ENCODE assay signal across 8 cellular contexts in genomic region chr6:33297406-33297955, GRCh38. TPM values are rescaled to one million over a fixed set of nuclear protein-coding genes. Genes with fewer than 3 reads are reported as not detected.
A peak's percentile ranks its signal among the peaks of the same experiment; 100 is the strongest.
DNase-seq lines count a peak whose midpoint lies in the region; ATAC-seq, FAIRE-seq and TF ChIP-seq lines count a peak whose summit lies in the region.

No MANE protein-coding gene starts in this region.

- H4K20me1 ChIP-seq in KMS-11 (ENCODE audit: insufficient read depth) (no peaks in the 10 kb centered on the region), HepG2 (ENCODE audit: insufficient read depth, low read length) (no peaks in the 10 kb centered on the region)

- intact Hi-C loops in HepG2 (cut with micrococcal nuclease; ENCODE audit: unreplicated experiment) = no loop called here

- ATAC-seq in HepG2 (peak; percentile 45), HG02884 (IDR thresholded peaks at IDR 0.05; ENCODE audit: unreplicated experiment) (no peak)

- FAIRE-seq in HepG2 (lab: Jason Lieb, UNC) = no peak

- TF ChIP-seq CTCF in KMS-11 (conservative IDR thresholded peaks at IDR 0.05; ENCODE audit: low read depth, low read length) = no peak
- TF ChIP-seq CTCF in HepG2 (CRISPR knock-in tag; IDR thresholded peaks at IDR 0.05) = no peak

- in situ Hi-C loops in T47D (cut with HindIII; ENCODE audit: low pct_unique_long_range_greater_than_20kb, low sequenced_read_pairs) = no loop called here
- in situ Hi-C loops in HepG2 (cut with HindIII; ENCODE audit: extremely low pct_ligation_motif_present, low pct_unique_long_range_greater_than_20kb) = loop anchor here (5.0 to 25.0 kb wide), 2 partner anchors 95 to 115 kb away; partner anchors contain the start of genes CUTA, HSD17B8, PHF1 and RXRB

- no peak for TF ChIP-seq RAD21 in HepG2 (CRISPR knock-in tag; IDR thresholded peaks at IDR 0.05)

- no peak for TF ChIP-seq POLR2A in HepG2 (IDR thresholded peaks at IDR 0.05; ENCODE audit: insufficient read depth in 1 of 2, low read depth in 2 of 2, low read length in 2 of 2)

- H3K79me2 ChIP-seq in KMS-11 (ENCODE audit: insufficient read depth, low read depth) = no peaks in the 10 kb centered on the region
- peaks cover 12% of the 10 kb centered on the region for H3K79me2 ChIP-seq in HepG2 (ENCODE audit: insufficient read depth, low read length)

- peak overlapping the region; percentile 68 for H3K4me2 ChIP-seq in KMS-11
- peak overlapping the region; percentile 92 for H3K4me2 ChIP-seq in HepG2 (ENCODE audit: low read depth, low read length)

- 8% methylated on average over 10 of the region's 16 CpGs for WGBS in HepG2 (ENCODE audit: low lambda C conversion rate)
- 16% methylated on average over 16 of the region's 16 CpGs for WGBS in thymus

- no peaks in the 10 kb centered on the region for H3K9me3 ChIP-seq in CD8-positive, alpha-beta memory T cell (ENCODE audit: low read length)
- no peaks in the 10 kb centered on the region for H3K9me3 ChIP-seq in HepG2 (ENCODE audit: low read length)
- no peaks in the 10 kb centered on the region for H3K9me3 ChIP-seq in thymus (ENCODE audit: control insufficient read depth)

- H3K27me3 ChIP-seq in CD8-positive, alpha-beta memory T cell (ENCODE audit: insufficient read depth, low read length, poor library complexity, severe bottlenecking) = no peaks in the 10 kb centered on the region
- H3K27me3 ChIP-seq in KMS-11 (ENCODE audit: insufficient read depth, low read depth) = no peaks in the 10 kb centered on the region
- H3K27me3 ChIP-seq in HepG2 (ENCODE audit: control insufficient read depth in 1 of 2, insufficient read depth in 2 of 2, low read length in 2 of 2) = no peaks in the 10 kb centered on the region; a peak in 1 of 5 replicates
- H3K27me3 ChIP-seq in thymus (ENCODE audit: control insufficient read depth, insufficient read depth) = no peaks in the 10 kb centered on the region

- peak overlapping the region; percentile 52 to 99 (median 98) for H3K4me3 Mint-ChIP-seq in CD8-positive, alpha-beta memory T cell

- H3K4me1 ChIP-seq in CD8-positive, alpha-beta memory T cell (ENCODE audit: insufficient read depth, low read length) = peaks cover 11% of the 10 kb centered on the region
- peaks cover 13% of the 10 kb centered on the region for H3K4me1 ChIP-seq in KMS-11 (ENCODE audit: low read depth, poor library complexity, severe bottlenecking)
- peaks cover 27% of the 10 kb centered on the region for H3K4me1 ChIP-seq in HepG2 (ENCODE audit: insufficient read depth, low read length)
- peaks cover 14% of the 10 kb centered on the region for H3K4me1 ChIP-seq in thymus (ENCODE audit: control insufficient read depth, insufficient read depth, low read length)

- peak overlapping the region; percentile 54 to 96 (median 85) for H3K27ac Mint-ChIP-seq in CD8-positive, alpha-beta memory T cell

- peaks cover 0 to 73% (median 11%) of the 10 kb centered on the region in 3 donors for H3K36me3 Mint-ChIP-seq in CD8-positive, alpha-beta memory T cell

- peak overlapping the region; percentile 54 for H3K27ac ChIP-seq in CD8-positive, alpha-beta memory T cell (ENCODE audit: low read depth, low read length)
- H3K27ac ChIP-seq in KMS-11 (no peak overlapping the region; the same call in 1 of the 2 replicates), HepG2 (ENCODE audit: extremely low read length, insufficient read depth, low read length) (peak overlapping the region; percentile 93), thymus (ENCODE audit: low read depth) (peak overlapping the region; percentile 99)

- H2AFZ ChIP-seq in KMS-11 (ENCODE audit: low read depth) = no peak overlapping the region
- H2AFZ ChIP-seq in HepG2 (ENCODE audit: low read length) = no peak overlapping the region

- H3K27me3 Mint-ChIP-seq in CD8-positive, alpha-beta memory T cell = peaks cover 0 to 5% of the 10 kb centered on the region in 2 donors

- CTCF ChIA-PET in CD8-positive, alpha-beta memory T cell (lab: Charles Lee) = interaction anchor here (1.6 to 4.2 kb wide), 2 partner anchors 20 to 26 kb away, joined by 4 to 33 read pairs; partner anchors contain the start of genes B3GALT4, RPS18 and VPS52
- CTCF ChIA-PET in HepG2 (lab: Yijun Ruan, JAX; ENCODE audit: low intra/inter-chr PET ratio, low total read pairs) = interaction anchor here (1.2 to 3.3 kb wide), 3 partner anchors 8 to 94 kb away, joined by 3 to 52 read pairs (median 3); partner anchors contain the start of genes KIFC1, PFDN6 and WDR46

- TF ChIP-seq EP300 in HepG2 (IDR thresholded peaks at IDR 0.05; ENCODE audit: low read depth in 2 of 2, low read length in 2 of 2) (no peak), HepG2 (CRISPR knock-in tag; IDR thresholded peaks at IDR 0.05; ENCODE audit: borderline replicate concordance) (no peak)

- POLR2A ChIA-PET in CD8-positive, alpha-beta memory T cell (lab: Charles Lee) = interaction anchor here (0.8 to 2.7 kb wide), 4 partner anchors 19 to 26 kb away, joined by 3 to 22 read pairs (median 5); partner anchors contain the start of genes B3GALT4, RPS18 and VPS52
- POLR2A ChIA-PET in HepG2 (lab: Yijun Ruan, JAX) = interaction anchor here (1.1 to 3.3 kb wide), 11 partner anchors 9 to 325 kb away, joined by 3 to 40 read pairs (median 8); partner anchors contain the start of genes B3GALT4, HSD17B8, PFDN6 and RPS18

- H3K4me1 Mint-ChIP-seq in CD8-positive, alpha-beta memory T cell = peaks cover 31 to 44% (median 31%) of the 10 kb centered on the region in 3 donors

- no peak for DNase-seq in CD8-positive, alpha-beta memory T cell
- DNase-seq in T47D (ENCODE audit: low read depth in 1 of 2, low spot score in 1 of 2) (peak; percentile 81 to 94), HepG2 (ENCODE audit: low spot score) (no peak), dedifferentiated amniotic fluid mesenchymal stem cell (ENCODE audit: extremely low spot score) (no peak), DMS114 treated with DMSO at 0.1 percent for 48 hours (lab: John Stamatoyannopoulos, UW; ENCODE audit: unreplicated experiment) (no peak)

- H3K4me3 ChIP-seq in CD8-positive, alpha-beta memory T cell (ENCODE audit: low read length) = no peak overlapping the region
- H3K4me3 ChIP-seq in KMS-11 (IDR thresholded peaks at IDR 0.05; ENCODE audit: insufficient read depth, low read depth, low read length) (no peak overlapping the region), HepG2 (replicated peaks in 1 of 3; ENCODE audit: insufficient read depth in 1 of 3, low read depth in 2 of 3, low read length in 3 of 3) (peak overlapping the region; percentile 75 to 88 (median 79)), thymus (ENCODE audit: low read length) (peak overlapping the region; percentile 98)

- H3K9ac ChIP-seq in KMS-11 (no peak overlapping the region; the same call in 1 of the 2 replicates), HepG2 (ENCODE audit: insufficient read depth, low read depth, low read length) (peak overlapping the region; percentile 58)

- H3K9me3 Mint-ChIP-seq in CD8-positive, alpha-beta memory T cell = no peaks in the 10 kb centered on the region

- BruUV-seq in HepG2 (replicated peaks; lab: Mats Ljungman, UMichigan) = no TSS peak

- H3K36me3 ChIP-seq in CD8-positive, alpha-beta memory T cell (ENCODE audit: insufficient read depth, low read length) = peaks cover 16% of the 10 kb centered on the region
- H3K36me3 ChIP-seq in KMS-11 (ENCODE audit: insufficient read depth) (no peaks in the 10 kb centered on the region), HepG2 (replicated peaks in 1 of 2; ENCODE audit: control insufficient read depth in 1 of 2, insufficient read depth in 2 of 2, low read length in 2 of 2) (peaks cover 5 to 12% of the 10 kb centered on the region in 2 experiments; a peak in 3 of 5 replicates), thymus (ENCODE audit: control insufficient read depth, insufficient read depth) (peaks cover 52% of the 10 kb centered on the region)

RNA-seq across cellular contexts. Expression of gene RGL2, which starts 1.3 kb away (rescaled TPM):
- 10 to 100 TPM; 20.5 to 22.9 TPM for total RNA-seq in CD8-positive, alpha-beta memory T cell
- 10.4 TPM for polyA plus RNA-seq in CD8-positive, alpha-beta memory T cell
- total RNA-seq in HepG2 (2016; rRNA removed; fragmentation: Illumina TruSeq; extraction: Trizol) = 16.5 and 22.9 TPM in 2 replicates
- 5.6 and 5.8 TPM in 2 replicates for total RNA-seq in HepG2 (2016; cell fraction: cytosol; rRNA removed; fragmentation: Illumina TruSeq; extraction: Trizol; ENCODE audit: low read depth)
- total RNA-seq in HepG2 (2016; cell fraction: insoluble cytoplasmic fraction; rRNA removed; fragmentation: Illumina TruSeq; extraction: Trizol) = 14.4 and 22.0 TPM in 2 replicates
- 14.1 and 14.8 TPM in 2 replicates for total RNA-seq in HepG2 (2016; cell fraction: membrane; rRNA removed; fragmentation: Illumina TruSeq; extraction: Trizol)
- 21.1 and 24.8 TPM in 2 replicates for total RNA-seq in HepG2 (2016; cell fraction: nucleus; rRNA removed; fragmentation: Illumina TruSeq; extraction: Trizol)
- polyA plus RNA-seq in HepG2 (2011; rRNA removed) = 47.4 and 55.8 TPM in 2 replicates
- 24.1 and 32.5 TPM in 2 replicates for polyA plus RNA-seq in HepG2 (2011; cell fraction: cytosol; rRNA removed)
- 260 and 280 TPM in 2 replicates for polyA plus RNA-seq in HepG2 (2011; cell fraction: nucleus; rRNA removed)
- 33.1 and 35.4 TPM in 2 replicates for polyA plus RNA-seq in HepG2 (2012)
- 4.2 and 4.6 TPM in 2 replicates for polyA plus RNA-seq in HepG2 (2016; cell fraction: cytosol; fragmentation: Illumina TruSeq; extraction: Trizol; ENCODE audit: low read depth)
- 12.1 and 14.6 TPM in 2 replicates for polyA plus RNA-seq in HepG2 (2016; cell fraction: insoluble cytoplasmic fraction; fragmentation: Illumina TruSeq; extraction: Trizol; ENCODE audit: low read depth)
- polyA plus RNA-seq in HepG2 (2016; cell fraction: membrane; fragmentation: Illumina TruSeq; extraction: Trizol; ENCODE audit: low read depth) = 9.4 and 10.4 TPM in 2 replicates
- 53.5 and 54.5 TPM in 2 replicates for polyA plus RNA-seq in HepG2 (2016; cell fraction: nucleus; fragmentation: Illumina TruSeq; extraction: Trizol; ENCODE audit: insufficient read depth, low read depth)
- 47.5 and 84.0 TPM in 2 replicates for polyA minus RNA-seq in HepG2 (2011; rRNA and poly(A)+ RNA removed; ENCODE audit: low replicate concordance)
- polyA minus RNA-seq in HepG2 (2011; cell fraction: cytosol; rRNA and poly(A)+ RNA removed) = 16.0 and 18.0 TPM in 2 replicates
- polyA minus RNA-seq in HepG2 (2011; cell fraction: nucleus; rRNA and poly(A)+ RNA removed) = 45.7 and 51.1 TPM in 2 replicates
- 120 TPM for polyA plus RNA-seq in thymus

RNA-seq across cellular contexts. Expression of gene PFDN6, which starts 8.1 kb away (rescaled TPM):
- 100 to 1,000 TPM; 118 to 119 TPM for total RNA-seq in CD8-positive, alpha-beta memory T cell
- polyA plus RNA-seq in CD8-positive, alpha-beta memory T cell = 37.4 TPM
- total RNA-seq in HepG2 (2016; rRNA removed; fragmentation: Illumina TruSeq; extraction: Trizol) = 87.0 and 118 TPM in 2 replicates
- 21.9 and 25.1 TPM in 2 replicates for total RNA-seq in HepG2 (2016; cell fraction: cytosol; rRNA removed; fragmentation: Illumina TruSeq; extraction: Trizol; ENCODE audit: low read depth)
- total RNA-seq in HepG2 (2016; cell fraction: insoluble cytoplasmic fraction; rRNA removed; fragmentation: Illumina TruSeq; extraction: Trizol) = 97.0 and 123 TPM in 2 replicates
- total RNA-seq in HepG2 (2016; cell fraction: membrane; rRNA removed; fragmentation: Illumina TruSeq; extraction: Trizol) = 19.5 and 24.7 TPM in 2 replicates
- 35.5 and 41.4 TPM in 2 replicates for total RNA-seq in HepG2 (2016; cell fraction: nucleus; rRNA removed; fragmentation: Illumina TruSeq; extraction: Trizol)
- polyA plus RNA-seq in HepG2 (2011; rRNA removed) (75.5 and 92.2 TPM in 2 replicates), thymus (171 TPM)
- 41.4 and 48.4 TPM in 2 replicates for polyA plus RNA-seq in HepG2 (2011; cell fraction: cytosol; rRNA removed)
- 65.1 and 96.7 TPM in 2 replicates for polyA plus RNA-seq in HepG2 (2011; cell fraction: nucleus; rRNA removed)
- polyA plus RNA-seq in HepG2 (2012) = 78.6 and 94.5 TPM in 2 replicates
- polyA plus RNA-seq in HepG2 (2016; cell fraction: cytosol; fragmentation: Illumina TruSeq; extraction: Trizol; ENCODE audit: low read depth) = 20.6 and 21.5 TPM in 2 replicates
- polyA plus RNA-seq in HepG2 (2016; cell fraction: insoluble cytoplasmic fraction; fragmentation: Illumina TruSeq; extraction: Trizol; ENCODE audit: low read depth) = 142 and 148 TPM in 2 replicates
- polyA plus RNA-seq in HepG2 (2016; cell fraction: membrane; fragmentation: Illumina TruSeq; extraction: Trizol; ENCODE audit: low read depth) = 20.0 and 22.3 TPM in 2 replicates
- polyA plus RNA-seq in HepG2 (2016; cell fraction: nucleus; fragmentation: Illumina TruSeq; extraction: Trizol; ENCODE audit: insufficient read depth, low read depth) = 80.0 and 80.7 TPM in 2 replicates
- polyA minus RNA-seq in HepG2 (2011; rRNA and poly(A)+ RNA removed; ENCODE audit: low replicate concordance) = 11.7 and 27.1 TPM in 2 replicates
- 14.2 and 19.7 TPM in 2 replicates for polyA minus RNA-seq in HepG2 (2011; cell fraction: cytosol; rRNA and poly(A)+ RNA removed)
- polyA minus RNA-seq in HepG2 (2011; cell fraction: nucleus; rRNA and poly(A)+ RNA removed) = 28.1 and 34.1 TPM in 2 replicates

RNA-seq across cellular contexts. Expression of gene WDR46, which starts 8.4 kb away (rescaled TPM):
- total RNA-seq in CD8-positive, alpha-beta memory T cell = 100 to 1,000 TPM; 112 to 117 TPM
- polyA plus RNA-seq in CD8-positive, alpha-beta memory T cell = 76.0 TPM
- total RNA-seq in HepG2 (2016; rRNA removed; fragmentation: Illumina TruSeq; extraction: Trizol) = 99.9 and 105 TPM in 2 replicates
- 34.0 and 45.3 TPM in 2 replicates for total RNA-seq in HepG2 (2016; cell fraction: cytosol; rRNA removed; fragmentation: Illumina TruSeq; extraction: Trizol; ENCODE audit: low read depth)
- 93.2 and 108 TPM in 2 replicates for total RNA-seq in HepG2 (2016; cell fraction: insoluble cytoplasmic fraction; rRNA removed; fragmentation: Illumina TruSeq; extraction: Trizol)
- total RNA-seq in HepG2 (2016; cell fraction: membrane; rRNA removed; fragmentation: Illumina TruSeq; extraction: Trizol) = 44.8 and 48.1 TPM in 2 replicates
- 67.1 and 84.6 TPM in 2 replicates for total RNA-seq in HepG2 (2016; cell fraction: nucleus; rRNA removed; fragmentation: Illumina TruSeq; extraction: Trizol)
- polyA plus RNA-seq in HepG2 (2011; rRNA removed) = 47.4 and 54.6 TPM in 2 replicates
- 33.7 and 44.0 TPM in 2 replicates for polyA plus RNA-seq in HepG2 (2011; cell fraction: cytosol; rRNA removed)
- polyA plus RNA-seq in HepG2 (2011; cell fraction: nucleus; rRNA removed) = 100 and 101 TPM in 2 replicates
- 40.9 and 53.3 TPM in 2 replicates for polyA plus RNA-seq in HepG2 (2012)
- polyA plus RNA-seq in HepG2 (2016; cell fraction: cytosol; fragmentation: Illumina TruSeq; extraction: Trizol; ENCODE audit: low read depth) = 30.0 and 32.0 TPM in 2 replicates
- polyA plus RNA-seq in HepG2 (2016; cell fraction: insoluble cytoplasmic fraction; fragmentation: Illumina TruSeq; extraction: Trizol; ENCODE audit: low read depth) = 82.3 and 87.5 TPM in 2 replicates
- polyA plus RNA-seq in HepG2 (2016; cell fraction: membrane; fragmentation: Illumina TruSeq; extraction: Trizol; ENCODE audit: low read depth) = 32.2 and 32.4 TPM in 2 replicates
- polyA plus RNA-seq in HepG2 (2016; cell fraction: nucleus; fragmentation: Illumina TruSeq; extraction: Trizol; ENCODE audit: insufficient read depth, low read depth) = 115 and 128 TPM in 2 replicates
- 106 and 108 TPM in 2 replicates for polyA minus RNA-seq in HepG2 (2011; rRNA and poly(A)+ RNA removed; ENCODE audit: low replicate concordance)
- polyA minus RNA-seq in HepG2 (2011; cell fraction: cytosol; rRNA and poly(A)+ RNA removed) = 39.5 and 44.8 TPM in 2 replicates
- polyA minus RNA-seq in HepG2 (2011; cell fraction: nucleus; rRNA and poly(A)+ RNA removed) = 38.6 and 63.3 TPM in 2 replicates
- polyA plus RNA-seq in thymus = 68.6 TPM

RNA-seq across cellular contexts. Expression of gene TAPBP, which starts 16.4 kb away (rescaled TPM):
- 100 to 1,000 TPM; 211 to 213 TPM for total RNA-seq in CD8-positive, alpha-beta memory T cell
- polyA plus RNA-seq in CD8-positive, alpha-beta memory T cell = 500 TPM
- 16.4 and 32.3 TPM in 2 replicates for total RNA-seq in HepG2 (2016; rRNA removed; fragmentation: Illumina TruSeq; extraction: Trizol)
- 3.4 and 4.1 TPM in 2 replicates for total RNA-seq in HepG2 (2016; cell fraction: cytosol; rRNA removed; fragmentation: Illumina TruSeq; extraction: Trizol; ENCODE audit: low read depth)
- total RNA-seq in HepG2 (2016; cell fraction: insoluble cytoplasmic fraction; rRNA removed; fragmentation: Illumina TruSeq; extraction: Trizol) = 13.6 and 35.0 TPM in 2 replicates
- 11.4 and 11.8 TPM in 2 replicates for total RNA-seq in HepG2 (2016; cell fraction: membrane; rRNA removed; fragmentation: Illumina TruSeq; extraction: Trizol)
- total RNA-seq in HepG2 (2016; cell fraction: nucleus; rRNA removed; fragmentation: Illumina TruSeq; extraction: Trizol) = 44.6 and 52.1 TPM in 2 replicates
- polyA plus RNA-seq in HepG2 (2011; rRNA removed) (27.4 and 34.1 TPM in 2 replicates), thymus (57.0 TPM)
- 14.8 and 18.3 TPM in 2 replicates for polyA plus RNA-seq in HepG2 (2011; cell fraction: cytosol; rRNA removed)
- 62.2 and 64.2 TPM in 2 replicates for polyA plus RNA-seq in HepG2 (2011; cell fraction: nucleus; rRNA removed)
- polyA plus RNA-seq in HepG2 (2012) = 21.4 and 27.7 TPM in 2 replicates
- 3.1 and 3.4 TPM in 2 replicates for polyA plus RNA-seq in HepG2 (2016; cell fraction: cytosol; fragmentation: Illumina TruSeq; extraction: Trizol; ENCODE audit: low read depth)
- 15.2 and 22.3 TPM in 2 replicates for polyA plus RNA-seq in HepG2 (2016; cell fraction: insoluble cytoplasmic fraction; fragmentation: Illumina TruSeq; extraction: Trizol; ENCODE audit: low read depth)
- polyA plus RNA-seq in HepG2 (2016; cell fraction: membrane; fragmentation: Illumina TruSeq; extraction: Trizol; ENCODE audit: low read depth) = 9.3 and 9.6 TPM in 2 replicates
- 88.3 and 92.5 TPM in 2 replicates for polyA plus RNA-seq in HepG2 (2016; cell fraction: nucleus; fragmentation: Illumina TruSeq; extraction: Trizol; ENCODE audit: insufficient read depth, low read depth)
- polyA minus RNA-seq in HepG2 (2011; rRNA and poly(A)+ RNA removed; ENCODE audit: low replicate concordance) = 44.2 and 51.1 TPM in 2 replicates
- 23.7 and 33.9 TPM in 2 replicates for polyA minus RNA-seq in HepG2 (2011; cell fraction: cytosol; rRNA and poly(A)+ RNA removed)
- 18.7 and 22.5 TPM in 2 replicates for polyA minus RNA-seq in HepG2 (2011; cell fraction: nucleus; rRNA and poly(A)+ RNA removed)

RNA-seq across cellular contexts. Expression of gene ZBTB22, which starts 20.1 kb away (rescaled TPM):
- 1 to 10 TPM; 6.9 to 7.8 TPM for total RNA-seq in CD8-positive, alpha-beta memory T cell
- 12.7 TPM for polyA plus RNA-seq in CD8-positive, alpha-beta memory T cell
- 6.6 and 8.0 TPM in 2 replicates for total RNA-seq in HepG2 (2016; rRNA removed; fragmentation: Illumina TruSeq; extraction: Trizol)
- 2.3 and 2.6 TPM in 2 replicates for total RNA-seq in HepG2 (2016; cell fraction: cytosol; rRNA removed; fragmentation: Illumina TruSeq; extraction: Trizol; ENCODE audit: low read depth)
- 5.5 and 8.7 TPM in 2 replicates for total RNA-seq in HepG2 (2016; cell fraction: insoluble cytoplasmic fraction; rRNA removed; fragmentation: Illumina TruSeq; extraction: Trizol)
- 7.1 and 7.2 TPM in 2 replicates for total RNA-seq in HepG2 (2016; cell fraction: membrane; rRNA removed; fragmentation: Illumina TruSeq; extraction: Trizol)
- total RNA-seq in HepG2 (2016; cell fraction: nucleus; rRNA removed; fragmentation: Illumina TruSeq; extraction: Trizol) = 5.7 and 6.4 TPM in 2 replicates
- polyA plus RNA-seq in HepG2 (2011; rRNA removed) (10.6 and 13.4 TPM in 2 replicates), thymus (15.5 TPM)
- polyA plus RNA-seq in HepG2 (2011; cell fraction: cytosol; rRNA removed) = 8.3 and 11.3 TPM in 2 replicates
- 21.6 and 22.3 TPM in 2 replicates for polyA plus RNA-seq in HepG2 (2011; cell fraction: nucleus; rRNA removed)
- 7.0 and 7.7 TPM in 2 replicates for polyA plus RNA-seq in HepG2 (2012)
- 1.6 and 1.7 TPM in 2 replicates for polyA plus RNA-seq in HepG2 (2016; cell fraction: cytosol; fragmentation: Illumina TruSeq; extraction: Trizol; ENCODE audit: low read depth)
- 6.1 and 6.4 TPM in 2 replicates for polyA plus RNA-seq in HepG2 (2016; cell fraction: insoluble cytoplasmic fraction; fragmentation: Illumina TruSeq; extraction: Trizol; ENCODE audit: low read depth)
- 5.8 and 6.0 TPM in 2 replicates for polyA plus RNA-seq in HepG2 (2016; cell fraction: membrane; fragmentation: Illumina TruSeq; extraction: Trizol; ENCODE audit: low read depth)
- polyA plus RNA-seq in HepG2 (2016; cell fraction: nucleus; fragmentation: Illumina TruSeq; extraction: Trizol; ENCODE audit: insufficient read depth, low read depth) = 12.9 TPM in 2 replicates
- polyA minus RNA-seq in HepG2 (2011; rRNA and poly(A)+ RNA removed; ENCODE audit: low replicate concordance) = 17.5 and 28.0 TPM in 2 replicates
- polyA minus RNA-seq in HepG2 (2011; cell fraction: cytosol; rRNA and poly(A)+ RNA removed) = 5.7 and 6.2 TPM in 2 replicates
- polyA minus RNA-seq in HepG2 (2011; cell fraction: nucleus; rRNA and poly(A)+ RNA removed) = 7.8 and 9.8 TPM in 2 replicates

Comparison
In these comparisons a context has a peak if more than half of its experiments do, and no peak if none do; other contexts are left out.
1. DNase-seq: peak in T47D (2 of 2); none in CD8-positive, alpha-beta memory T cell (0 of 5), HepG2 (single experiment), dedifferentiated amniotic fluid mesenchymal stem cell (single experiment) and DMS114 treated with DMSO at 0.1 percent for 48 hours (single experiment).
2. H3K4me3 ChIP-seq: peak in HepG2 (3 of 3) and thymus (single experiment); none in CD8-positive, alpha-beta memory T cell (single experiment) and KMS-11 (single experiment).